Comparison of ENCODE assay signal across 8 cellular contexts in the genomic region with DNA sequence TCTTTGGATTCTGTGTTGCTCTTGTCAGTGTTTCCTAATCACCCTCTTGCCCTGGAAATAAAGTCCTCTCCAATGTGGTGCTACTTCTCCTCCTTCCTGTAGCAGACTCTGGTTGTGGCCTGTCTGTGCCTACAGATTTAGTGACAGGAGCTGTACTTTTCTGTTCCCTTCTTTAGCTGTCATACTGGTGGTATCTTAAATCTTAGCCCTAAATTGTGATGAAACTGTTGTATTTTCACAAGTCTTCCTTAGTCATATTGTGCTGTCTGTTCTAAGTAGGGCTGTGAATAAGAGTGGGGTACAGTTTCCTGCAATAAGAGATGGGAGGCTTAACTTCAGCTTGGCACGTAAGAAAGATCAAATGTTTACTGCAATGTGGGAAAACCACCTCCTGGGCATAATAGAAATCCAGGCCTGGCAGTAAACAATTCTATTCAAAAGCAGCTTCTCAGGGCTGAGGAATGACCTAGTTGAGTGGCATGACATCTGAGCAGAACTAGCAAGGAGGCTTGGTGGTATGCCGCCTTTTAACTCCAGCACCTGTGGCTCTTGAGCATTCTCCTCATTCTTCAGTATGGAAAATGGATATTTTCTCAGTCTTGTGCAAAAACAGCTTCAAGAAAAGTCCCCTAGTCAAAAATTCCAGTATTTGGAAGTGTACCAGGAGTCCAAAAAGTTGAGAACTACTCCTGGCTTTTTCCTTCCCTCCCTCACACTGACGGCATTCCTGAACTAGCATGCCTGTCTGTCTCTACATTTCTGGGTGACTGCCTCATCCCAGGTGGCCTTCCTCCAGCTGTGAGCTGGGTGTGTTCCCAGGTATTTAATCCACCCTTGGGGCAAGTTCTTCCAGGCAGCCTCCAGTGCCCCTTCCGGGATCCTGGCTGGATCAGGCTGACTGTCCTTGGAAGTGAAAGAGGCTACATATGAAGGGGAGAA. TPM values are rescaled to one million over a fixed set of nuclear protein-coding genes. Genes with fewer than 3 reads are reported as not detected.
DNase-seq lines count a peak whose midpoint lies in the region; ATAC-seq and TF ChIP-seq lines count a peak whose summit lies in the region.

No MANE protein-coding gene starts in this region.

- H3K27me3 ChIP-seq in AG04450 (ENCODE audit: control insufficient read depth, insufficient read depth, low read length) (no peaks in the 10 kb centered on the region), skeletal muscle satellite cell (ENCODE audit: control insufficient read depth, insufficient read depth, low read length) (no peaks in the 10 kb centered on the region)

- H3K4me1 ChIP-seq in skeletal muscle satellite cell (ENCODE audit: control insufficient read depth, insufficient read depth, low read length): peaks cover 51% of the 10 kb centered on the region

- no peak overlapping the region; the same call in 1 of the 2 replicates for H3K4me3 ChIP-seq in AG04450 (ENCODE audit: low read depth, low read length)
- peak overlapping the region; percentile 41 for H3K4me3 ChIP-seq in skeletal muscle satellite cell (ENCODE audit: low read length)

- ATAC-seq in left cardiac atrium: peak; percentile 36 to 39

- POLR2A ChIA-PET in AG04450 (lab: Yijun Ruan, JAX): interaction anchor here (0.6 to 1.1 kb wide), 5 partner anchors 20 to 403 kb away, joined by 3 to 5 read pairs (median 3); a partner anchor contains a TSS
- POLR2A ChIA-PET in activated CD4-positive, alpha-beta memory T cell treated with anti-CD3 and anti-CD28 coated beads, Interleukin-2, amount 10 ng/mL, durations not matched to agents 7 days and 5 days (lab: Charles Lee): interaction anchor here (0.9 to 1.6 kb wide), 2 partner anchors 18 to 98 kb away, joined by 3 read pairs; no protein-coding TSS in a partner anchor

- no peaks in the 10 kb centered on the region for H3K9me3 ChIP-seq in AG04450 (ENCODE audit: control insufficient read depth, insufficient read depth, low read length)
- no peaks in the 10 kb centered on the region for H3K9me3 ChIP-seq in skeletal muscle satellite cell (replicated peaks; ENCODE audit: low read length)

- H3K4me1 Mint-ChIP-seq in HFFc6 (ENCODE audit: low read depth): peaks cover 77% of the 10 kb centered on the region
- peaks cover 42% of the 10 kb centered on the region for H3K4me1 Mint-ChIP-seq in activated CD4-positive, alpha-beta memory T cell treated with anti-CD3 and anti-CD28 coated beads, Interleukin-2, amount 10 ng/mL, durations not matched to agents 7 days and 5 days

- H3K4me3 Mint-ChIP-seq in HFFc6: peak overlapping the region; percentile 78
- no peak overlapping the region for H3K4me3 Mint-ChIP-seq in activated CD4-positive, alpha-beta memory T cell treated with anti-CD3 and anti-CD28 coated beads, Interleukin-2, amount 10 ng/mL, durations not matched to agents 7 days and 5 days

- peak overlapping the region; percentile 76 for H3K4me2 ChIP-seq in skeletal muscle satellite cell (ENCODE audit: low read length)

- peak overlapping the region; percentile 85 for H3K9ac ChIP-seq in skeletal muscle satellite cell (ENCODE audit: low read depth, low read length)

- H3K27ac Mint-ChIP-seq in HFFc6: peak overlapping the region; percentile 95
- H3K27ac Mint-ChIP-seq in activated CD4-positive, alpha-beta memory T cell treated with anti-CD3 and anti-CD28 coated beads, Interleukin-2, amount 10 ng/mL, durations not matched to agents 7 days and 5 days: peak overlapping the region; percentile 2

- no peak for TF ChIP-seq CTCF in AG04450 (IDR thresholded peaks at IDR 0.05; ENCODE audit: low read depth, low read length)
- TF ChIP-seq CTCF in HFFc6 (IDR thresholded peaks at IDR 0.05): no peak

- no peaks in the 10 kb centered on the region; the same call in none of the 2 replicates for H3K27me3 Mint-ChIP-seq in HFFc6 (ENCODE audit: insufficient read depth)
- no peaks in the 10 kb centered on the region for H3K27me3 Mint-ChIP-seq in activated CD4-positive, alpha-beta memory T cell treated with anti-CD3 and anti-CD28 coated beads, Interleukin-2, amount 10 ng/mL, durations not matched to agents 7 days and 5 days

- CTCF ChIA-PET in AG04450 (lab: Charles Lee): interaction anchor here (0.8 to 2.0 kb wide), 2 partner anchors 20 to 33 kb away, joined by 4 to 5 read pairs; a partner anchor contains a TSS
- CTCF ChIA-PET in activated CD4-positive, alpha-beta memory T cell treated with anti-CD3 and anti-CD28 coated beads, Interleukin-2, amount 10 ng/mL, durations not matched to agents 7 days and 5 days (lab: Charles Lee): interaction anchor here (1.2 kb wide), 1 partner anchor 18 kb away, joined by 4 read pairs; no protein-coding TSS in a partner anchor

- H3K27ac ChIP-seq in AG04450 (ENCODE audit: low read depth, low read length): peak overlapping the region; percentile 95
- H3K27ac ChIP-seq in substantia nigra (ENCODE audit: low read depth, low read length, poor library complexity, severe bottlenecking): no peak overlapping the region

- H3K9me3 Mint-ChIP-seq in HFFc6: no peaks in the 10 kb centered on the region
- H3K9me3 Mint-ChIP-seq in activated CD4-positive, alpha-beta memory T cell treated with anti-CD3 and anti-CD28 coated beads, Interleukin-2, amount 10 ng/mL, durations not matched to agents 7 days and 5 days: peaks cover 3% of the 10 kb centered on the region

- peaks cover 12% of the 10 kb centered on the region for H3K36me3 Mint-ChIP-seq in HFFc6 (ENCODE audit: low read depth)
- H3K36me3 Mint-ChIP-seq in activated CD4-positive, alpha-beta memory T cell treated with anti-CD3 and anti-CD28 coated beads, Interleukin-2, amount 10 ng/mL, durations not matched to agents 7 days and 5 days (ENCODE audit: low read depth): peaks cover 24% of the 10 kb centered on the region

- intact Hi-C loops in left cardiac atrium (cut with DNase I): no loop called here

- no peak for DNase-seq in AG04450 (ENCODE audit: low read depth, low spot score)
- DNase-seq in HFFc6: peak; percentile 49
- no peak for DNase-seq in activated CD4-positive, alpha-beta memory T cell treated with anti-CD3 and anti-CD28 coated beads, Interleukin-2, amount 10 ng/mL, durations not matched to agents 7 days and 5 days
- no peak for DNase-seq in left cardiac atrium
- DNase-seq in DMS79 (lab: John Stamatoyannopoulos, UW): no peak
- no peak for DNase-seq in stimulated activated naive CD4-positive, alpha-beta T cell treated with Interleukin-2 at 50 U/mL for 16 hours (lab: John Stamatoyannopoulos, UW)
- no peak for DNase-seq in substantia nigra (lab: John Stamatoyannopoulos, UW)

- no peaks in the 10 kb centered on the region for H3K36me3 ChIP-seq in skeletal muscle satellite cell (ENCODE audit: insufficient read depth, low read length)

RNA-seq across cellular contexts. Expression of a gene that starts 19.5 kb away (rescaled TPM):
- 44.0 and 51.9 TPM in 2 replicates for polyA plus RNA-seq in AG04450 (2011; rRNA removed)
- 37.2 and 50.2 TPM in 2 replicates for polyA minus RNA-seq in AG04450 (2011; rRNA and poly(A)+ RNA removed)
- total RNA-seq in HFFc6 (2021; fragmentation: NEBNext Ultra II Directional; extraction: Animal tissue kit (Norgen Biotek cat#: 25700)): 10 to 100 TPM; 44.4 to 58.6 (median 53.3) TPM
- 10 to 100 TPM; 29.2 to 29.8 TPM for total RNA-seq in activated CD4-positive, alpha-beta memory T cell treated with anti-CD3 and anti-CD28 coated beads, Interleukin-2, amount 10 ng/mL, durations not matched to agents 7 days and 5 days
- total RNA-seq in left cardiac atrium: 10 to 100 TPM; 47.2 to 48.9 TPM
- 28.9 and 35.2 TPM in 2 replicates for total RNA-seq in skeletal muscle satellite cell (2012; rRNA removed)
